1 cellular context compared by ENCODE assay signal in genomic region chr16:68448360-68448970, GRCh38.
TF ChIP-seq lines count a peak whose summit lies in the region.

SMPD3 (minus strand) TSS chr16:68448508; CDS start chr16:68372181, 76,327 bp downstream.

TF ChIP-seq in HepG2, 621 proteins besides CTCF, POLR2A, EP300 and RAD21 (continued from another document and continues in another):
- TF ChIP-seq RAD51 (IDR thresholded peaks at IDR 0.05; ENCODE audit: borderline replicate concordance) (no peak), ZSCAN29 (CRISPR knock-in tag; conservative IDR thresholded peaks at IDR 0.05) (peak; percentile 81), REPIN1 (CRISPR knock-in tag; IDR thresholded peaks at IDR 0.05; ENCODE audit: borderline replicate concordance, low read depth) (peak; percentile 85; the same call in 1 of the 2 replicates), PATZ1 (CRISPR knock-in tag; IDR thresholded peaks at IDR 0.05) (peak; percentile 86), PBX2 (CRISPR knock-in tag; IDR thresholded peaks at IDR 0.05) (no peak), ZMYM4 (CRISPR knock-in tag; IDR thresholded peaks at IDR 0.05) (peak; percentile 82), TGIF2 (CRISPR knock-in tag; IDR thresholded peaks at IDR 0.05) (0 out of 2 replicates have a peak, but pooled peaks have one; percentile 53), ESRRA (CRISPR knock-in tag; IDR thresholded peaks at IDR 0.05; ENCODE audit: low read depth) (peak; percentile 50; the same call in 1 of the 2 replicates), FOXA1 (IDR thresholded peaks at IDR 0.05) (no peak), FOXA1 (CRISPR knock-in tag; IDR thresholded peaks at IDR 0.05) (peak; percentile 90), KLF16 (CRISPR knock-in tag; IDR thresholded peaks at IDR 0.05) (peak in 1 of 2 experiments; percentile 96; a peak in 2 of 4 replicates), RFX5 (IDR thresholded peaks at IDR 0.05; ENCODE audit: low read depth, low read length) (no peak; the same call in none of the 2 replicates), GLI4 (CRISPR knock-in tag; IDR thresholded peaks at IDR 0.05; ENCODE audit: borderline replicate concordance) (no peak), KLF15 (CRISPR knock-in tag; IDR thresholded peaks at IDR 0.05; ENCODE audit: borderline replicate concordance) (peak; percentile 46; the same call in 1 of the 2 replicates), MEIS2 (CRISPR knock-in tag; IDR thresholded peaks at IDR 0.05) (peak; percentile 73), MATR3 (CRISPR knock-in tag; IDR thresholded peaks at IDR 0.05) (no peak), ZNF7 (CRISPR knock-in tag; IDR thresholded peaks at IDR 0.05) (no peak), ZMYM3 (CRISPR knock-in tag; IDR thresholded peaks at IDR 0.05) (no peak), SRY (CRISPR knock-in tag; IDR thresholded peaks at IDR 0.05) (peak; percentile 19; the same call in 1 of the 2 replicates), NFATC3 (CRISPR knock-in tag; IDR thresholded peaks at IDR 0.05) (no peak), HOXA9 (CRISPR knock-in tag; IDR thresholded peaks at IDR 0.05; ENCODE audit: borderline replicate concordance) (no peak), TOE1 (CRISPR knock-in tag; IDR thresholded peaks at IDR 0.05) (peak; percentile 66; the same call in 1 of the 2 replicates), ETV5 (CRISPR knock-in tag; IDR thresholded peaks at IDR 0.05; ENCODE audit: borderline replicate concordance) (peak; percentile 24; the same call in 1 of the 2 replicates), ZSCAN25 (CRISPR knock-in tag; IDR thresholded peaks at IDR 0.05) (no peak), BCL6 (CRISPR knock-in tag; IDR thresholded peaks at IDR 0.05) (peak; percentile 28; the same call in 1 of the 2 replicates), NCOA5 (CRISPR knock-in tag; IDR thresholded peaks at IDR 0.05) (no peak), ZNF616 (CRISPR knock-in tag; IDR thresholded peaks at IDR 0.05; ENCODE audit: low read depth) (no peak), PRMT3 (CRISPR knock-in tag; IDR thresholded peaks at IDR 0.05; ENCODE audit: borderline replicate concordance, low read depth) (peak; percentile 88; the same call in 1 of the 2 replicates), ZNF280D (CRISPR knock-in tag; IDR thresholded peaks at IDR 0.05) (no peak), ZNF615 (CRISPR knock-in tag; IDR thresholded peaks at IDR 0.05; ENCODE audit: borderline replicate concordance) (no peak), MEF2D (CRISPR knock-in tag; IDR thresholded peaks at IDR 0.05) (peak; percentile 40), ZNF891 (CRISPR knock-in tag; IDR thresholded peaks at IDR 0.05) (peak; percentile 19; the same call in 1 of the 2 replicates), NFKB2 (CRISPR knock-in tag; IDR thresholded peaks at IDR 0.05; ENCODE audit: borderline replicate concordance) (peak; percentile 92), SMYD3 (CRISPR knock-in tag; IDR thresholded peaks at IDR 0.05) (no peak), ZNF124 (CRISPR knock-in tag; IDR thresholded peaks at IDR 0.05) (no peak), ZNF350 (CRISPR knock-in tag; IDR thresholded peaks at IDR 0.05; ENCODE audit: borderline replicate concordance, low read depth) (peak; percentile 60; the same call in 1 of the 2 replicates), RBM39 (IDR thresholded peaks at IDR 0.05; ENCODE audit: low read depth, low read length, poor library complexity, severe bottlenecking) (peak; percentile 76), HOXA5 (CRISPR knock-in tag; IDR thresholded peaks at IDR 0.05) (peak; percentile 99), MXD4 (CRISPR knock-in tag; IDR thresholded peaks at IDR 0.05) (peak; percentile 94), ZFP90 (CRISPR knock-in tag; IDR thresholded peaks at IDR 0.05; ENCODE audit: borderline replicate concordance) (peak; percentile 95), GATA4 (IDR thresholded peaks at IDR 0.05; ENCODE audit: borderline replicate concordance, low read depth) (no peak), ZNF766 (CRISPR knock-in tag; IDR thresholded peaks at IDR 0.05; ENCODE audit: borderline replicate concordance) (peak; percentile 93; the same call in 1 of the 2 replicates), FOXP4 (CRISPR knock-in tag; IDR thresholded peaks at IDR 0.05) (0 out of 2 replicates have a peak, but pooled peaks have one; percentile 44), POGZ (CRISPR knock-in tag; IDR thresholded peaks at IDR 0.05) (peak; percentile 65; the same call in 1 of the 2 replicates), ELF3 (CRISPR knock-in tag; IDR thresholded peaks at IDR 0.05) (no peak), ZNF24 (IDR thresholded peaks at IDR 0.05) (no peak), ZNF75D (CRISPR knock-in tag; IDR thresholded peaks at IDR 0.05; ENCODE audit: borderline replicate concordance) (no peak), MEIS1 (CRISPR knock-in tag; IDR thresholded peaks at IDR 0.05; ENCODE audit: borderline replicate concordance) (peak; percentile 81; the same call in 1 of the 2 replicates), ZNF703 (CRISPR knock-in tag; IDR thresholded peaks at IDR 0.05; ENCODE audit: borderline replicate concordance) (no peak), ZBTB38 (CRISPR knock-in tag; IDR thresholded peaks at IDR 0.05) (peak; percentile 60), RBM22 (optimal IDR thresholded peaks at IDR 0.05; ENCODE audit: low read length) (no peak), ZNF530 (CRISPR knock-in tag; IDR thresholded peaks at IDR 0.05; ENCODE audit: low read depth) (no peak), ZNF781 (CRISPR knock-in tag; IDR thresholded peaks at IDR 0.05; ENCODE audit: borderline replicate concordance, not compliant biosample characterization) (peak; percentile 36)
- TF ChIP-seq, protein P1, sequence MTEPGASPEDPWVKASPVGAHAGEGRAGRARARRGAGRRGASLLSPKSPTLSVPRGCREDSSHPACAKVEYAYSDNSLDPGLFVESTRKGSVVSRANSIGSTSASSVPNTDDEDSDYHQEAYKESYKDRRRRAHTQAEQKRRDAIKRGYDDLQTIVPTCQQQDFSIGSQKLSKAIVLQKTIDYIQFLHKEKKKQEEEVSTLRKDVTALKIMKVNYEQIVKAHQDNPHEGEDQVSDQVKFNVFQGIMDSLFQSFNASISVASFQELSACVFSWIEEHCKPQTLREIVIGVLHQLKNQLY (CRISPR knock-in tag; IDR thresholded peaks at IDR 0.05): peak; percentile 53; the same call in 1 of the 2 replicates
- TF ChIP-seq, protein P2, sequence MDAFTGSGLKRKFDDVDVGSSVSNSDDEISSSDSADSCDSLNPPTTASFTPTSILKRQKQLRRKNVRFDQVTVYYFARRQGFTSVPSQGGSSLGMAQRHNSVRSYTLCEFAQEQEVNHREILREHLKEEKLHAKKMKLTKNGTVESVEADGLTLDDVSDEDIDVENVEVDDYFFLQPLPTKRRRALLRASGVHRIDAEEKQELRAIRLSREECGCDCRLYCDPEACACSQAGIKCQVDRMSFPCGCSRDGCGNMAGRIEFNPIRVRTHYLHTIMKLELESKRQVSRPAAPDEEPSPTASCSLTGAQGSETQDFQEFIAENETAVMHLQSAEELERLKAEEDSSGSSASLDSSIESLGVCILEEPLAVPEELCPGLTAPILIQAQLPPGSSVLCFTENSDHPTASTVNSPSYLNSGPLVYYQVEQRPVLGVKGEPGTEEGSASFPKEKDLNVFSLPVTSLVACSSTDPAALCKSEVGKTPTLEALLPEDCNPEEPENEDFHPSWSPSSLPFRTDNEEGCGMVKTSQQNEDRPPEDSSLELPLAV (CRISPR knock-in tag; conservative IDR thresholded peaks at IDR 0.05; ENCODE audit: low read depth): no peak
- TF ChIP-seq, protein P3, sequence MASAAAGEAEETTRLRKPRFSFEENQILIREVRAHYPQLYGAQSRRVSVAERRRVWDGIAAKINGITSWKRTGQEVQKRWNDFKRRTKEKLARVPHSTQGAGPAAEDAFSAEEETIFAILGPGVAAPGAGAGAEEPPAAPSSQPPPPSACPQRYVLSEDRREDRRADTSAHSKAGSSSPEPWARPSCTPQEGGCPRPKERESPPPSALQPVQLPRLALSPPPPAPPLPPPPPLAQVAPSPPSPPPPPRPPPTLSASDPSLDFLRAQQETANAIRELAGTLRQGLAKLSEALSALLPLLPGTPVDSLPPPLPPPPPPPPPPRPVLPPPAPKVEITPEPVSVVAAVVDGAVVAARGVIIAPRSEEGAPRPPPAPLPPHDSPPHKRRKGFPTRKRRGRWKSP (CRISPR knock-in tag; IDR thresholded peaks at IDR 0.05): peak; percentile 72; the same call in 1 of the 2 replicates
